In the genomic region with DNA sequence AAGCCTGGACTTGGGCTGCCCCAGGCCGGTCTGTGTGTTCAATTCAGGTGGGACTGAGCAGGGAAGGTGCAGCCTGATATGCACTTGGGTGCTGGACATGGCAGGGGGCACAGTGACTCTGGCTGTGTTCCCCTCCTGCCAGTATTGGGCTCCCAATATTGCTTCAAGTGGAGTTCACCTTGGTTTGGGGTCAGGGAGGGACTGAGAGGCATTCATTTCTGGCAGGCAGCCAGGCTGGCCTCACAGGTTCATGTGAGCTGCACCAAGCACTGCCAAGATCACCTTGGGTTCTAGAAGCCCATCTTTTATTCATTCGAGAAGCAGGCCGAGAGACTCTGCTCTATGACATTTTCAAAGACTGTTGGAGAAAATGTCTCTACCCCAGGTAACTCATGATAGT, we compare ENCODE assay signal across 18 cellular contexts.
"Had no signal": no experiment of that assay in that cellular context is flagged by ENCODE, and none has a peak within 500 bp of the region (broad histone marks: within the 10 kb centered on the region; RNA-seq: fewer than 3 reads in every experiment).

No MANE protein-coding gene starts in this region.

- H3K4me1 ChIP-seq: esophagus squamous epithelium, gastroesophageal sphincter, upper lobe of right lung had no signal

- H3K27ac ChIP-seq: gastroesophageal sphincter, lower lobe of right lung, upper lobe of right lung had no signal

- H3K4me2 ChIP-seq: SK-N-SH had no signal

- H3K27me3 ChIP-seq: esophagus squamous epithelium, gastroesophageal sphincter, spleen, upper lobe of right lung had no signal

- ATAC-seq: left colon, WTC11 had no signal

- H3K9me3 ChIP-seq: esophagus squamous epithelium, gastroesophageal sphincter, lower lobe of right lung, SK-N-SH, spleen, upper lobe of right lung had no signal

- DNase-seq: activated CD4-positive, alpha-beta T cell treated with anti-CD3 and anti-CD28 coated beads, Interleukin-2, amount 50 U/mL, for 4 hours; activated gamma-delta T cell; activated T-cell treated with anti-CD3 and anti-CD28 coated beads, Interleukin-2, amount 50 U/mL, for 48 hours; cerebellar nuclear complex; endodermal cell; esophagus squamous epithelium; head of caudate nucleus; left colon; lower lobe of right lung; naive B cell; nucleus accumbens; SK-N-SH; spleen; stimulated activated CD4-positive, alpha-beta T cell treated with anti-CD3 and anti-CD28 coated beads, Interleukin-4, amount 100 ng/mL, for 1 hour; stimulated activated naive CD4-positive, alpha-beta T cell; upper lobe of right lung had no signal

- H3K4me3 ChIP-seq: esophagus squamous epithelium, gastroesophageal sphincter, lower lobe of right lung, spleen, upper lobe of right lung had no signal

- H3K36me3 ChIP-seq: esophagus squamous epithelium, gastroesophageal sphincter, lower lobe of right lung, upper lobe of right lung had no signal

- H3K9ac ChIP-seq: SK-N-SH had no signal
